In genomic region chr6:170164271-170164900, GRCh38 we compare ENCODE assay signal across 18 cellular contexts.
DNase-seq lines count a peak whose midpoint lies in the region; ATAC-seq, FAIRE-seq and TF ChIP-seq lines count a peak whose summit lies in the region.
"Had no signal": no experiment of that assay in that cellular context is flagged by ENCODE, and none has a peak within 500 bp of the region (broad histone marks: within the 10 kb centered on the region; RNA-seq: fewer than 3 reads in every experiment).

No MANE protein-coding gene starts in this region.

- peaks cover 4% of the 10 kb centered on the region for H3K9me3 Mint-ChIP-seq in natural killer cell treated with Interleukin-12 subunit alpha and Interleukin-12 subunit beta and Interleukin-15 and Interleukin-18, amount 100 ng/mL, for 72 hours
- H3K9me3 Mint-ChIP-seq in natural killer cell: no peaks in the 10 kb centered on the region

- H3K36me3 Mint-ChIP-seq in natural killer cell treated with Interleukin-12 subunit alpha and Interleukin-12 subunit beta and Interleukin-15 and Interleukin-18, amount 100 ng/mL, for 72 hours: no peaks in the 10 kb centered on the region
- no peaks in the 10 kb centered on the region for H3K36me3 Mint-ChIP-seq in natural killer cell

- H3K36me3 ChIP-seq in left lung (no peaks in the 10 kb centered on the region), osteoblast (ENCODE audit: insufficient read depth, low read length) (no peaks in the 10 kb centered on the region)
- H3K36me3 ChIP-seq: MG63 had no signal

- intact Hi-C loops in natural killer cell (cut with micrococcal nuclease): no loop called here
- intact Hi-C loops in left lung (cut with DNase I): no loop called here

- H3K27ac Mint-ChIP-seq in natural killer cell treated with Interleukin-12 subunit alpha and Interleukin-12 subunit beta and Interleukin-15 and Interleukin-18, amount 100 ng/mL, for 72 hours: peak overlapping the region in 1 of 2 donors; percentile 26
- H3K27ac Mint-ChIP-seq in natural killer cell: no peak overlapping the region

- peak; percentile 13 for FAIRE-seq in urothelium cell line (lab: Jason Lieb, UNC)
- FAIRE-seq: A549, GM12878 had no signal

- H3K4me1 ChIP-seq in left lung (no peaks in the 10 kb centered on the region), osteoblast (ENCODE audit: insufficient read depth, low read length) (no peaks in the 10 kb centered on the region)
- H3K4me1 ChIP-seq: A549 had no signal

- H3K4me1 Mint-ChIP-seq in natural killer cell treated with Interleukin-12 subunit alpha and Interleukin-12 subunit beta and Interleukin-15 and Interleukin-18, amount 100 ng/mL, for 72 hours (ENCODE audit: low read depth in 2 of 2): peaks cover 12 to 15% of the 10 kb centered on the region in 2 donors
- peaks cover 13 to 20% of the 10 kb centered on the region in 2 donors for H3K4me1 Mint-ChIP-seq in natural killer cell

- no peaks in the 10 kb centered on the region for H4K20me1 ChIP-seq in osteoblast (ENCODE audit: insufficient read depth, low read length)

- H3K4me3 Mint-ChIP-seq in natural killer cell treated with Interleukin-12 subunit alpha and Interleukin-12 subunit beta and Interleukin-15 and Interleukin-18, amount 100 ng/mL, for 72 hours: no peak overlapping the region
- H3K4me3 Mint-ChIP-seq in natural killer cell: no peak overlapping the region

- H3K27ac ChIP-seq in left lung (no peak overlapping the region), osteoblast (ENCODE audit: low read depth, low read length) (no peak overlapping the region)
- H3K27ac ChIP-seq: A549, C4-2B had no signal

- no peak overlapping the region for H3K4me2 ChIP-seq in osteoblast (ENCODE audit: insufficient read depth, low read length)
- H3K4me2 ChIP-seq: A549 had no signal

- ATAC-seq in natural killer cell treated with Interleukin-12 subunit alpha and Interleukin-12 subunit beta and Interleukin-15 and Interleukin-18, amount 100 ng/mL, for 72 hours: peak in 1 of 2 donors; percentile 25
- ATAC-seq in natural killer cell (no peak), left lung (no peak)
- no peak for ATAC-seq in activated CD4-positive, CD25-positive, alpha-beta regulatory T cell treated with anti-CD3 and anti-CD28 coated beads, Interleukin-2, amount 50 U/mL, for 24 hours
- ATAC-seq: GM12878 had no signal

- H2AFZ ChIP-seq in osteoblast (ENCODE audit: low read length): no peak overlapping the region

- H3K4me3 ChIP-seq in left lung: no peak overlapping the region
- no peak overlapping the region for H3K4me3 ChIP-seq in osteoblast (ENCODE audit: insufficient read depth, low read length)
- H3K4me3 ChIP-seq: A549, GM12878, MG63 had no signal

- no peaks in the 10 kb centered on the region for H3K9me3 ChIP-seq in left lung
- no peaks in the 10 kb centered on the region for H3K9me3 ChIP-seq in osteoblast (ENCODE audit: low read depth, low read length)
- H3K9me3 ChIP-seq: A549, MG63 had no signal

- TF ChIP-seq CTCF in natural killer cell (IDR thresholded peaks at IDR 0.05) (no peak), left lung (IDR thresholded peaks at IDR 0.05) (no peak), osteoblast (IDR thresholded peaks at IDR 0.05; ENCODE audit: extremely low read depth, low read depth, low read length) (no peak)

- peaks cover 0 to 13% of the 10 kb centered on the region in 2 donors for H3K27me3 Mint-ChIP-seq in natural killer cell treated with Interleukin-12 subunit alpha and Interleukin-12 subunit beta and Interleukin-15 and Interleukin-18, amount 100 ng/mL, for 72 hours
- H3K27me3 Mint-ChIP-seq in natural killer cell (ENCODE audit: low read depth in 2 of 2): peaks cover 10 to 11% of the 10 kb centered on the region in 2 donors

- no peaks in the 10 kb centered on the region for H3K79me2 ChIP-seq in osteoblast (ENCODE audit: insufficient read depth, low read length)

- H3K27me3 ChIP-seq in left lung (no peaks in the 10 kb centered on the region), osteoblast (ENCODE audit: insufficient read depth, low read length) (no peaks in the 10 kb centered on the region)
- H3K27me3 ChIP-seq: MG63 had no signal

- DNase-seq in natural killer cell treated with Interleukin-12 subunit alpha and Interleukin-12 subunit beta and Interleukin-15 and Interleukin-18, amount 100 ng/mL, for 72 hours (ENCODE audit: low spot score): peak; percentile 49
- DNase-seq in natural killer cell (no peak), left lung (peak; percentile 19 to 51), osteoblast (ENCODE audit: insufficient read length, low spot score, missing footprints) (peak; percentile 65), urothelium cell line (ENCODE audit: low spot score) (no peak), middle frontal gyrus (ENCODE audit: extremely low spot score, low spot score) (no peak), RKO (ENCODE audit: low spot score) (no peak)
- DNase-seq: DMS 273 treated with DMSO at 0.1 percent for 48 hours, GDM1, GOT3, NCI-H1092, NCI-H2081, NCI-H510A treated with DMSO at 0.1 percent for 48 hours had no signal

Comparison
In these comparisons a context has a peak if more than half of its experiments do, and no peak if none do; other contexts are left out.
1. DNase-seq: peak in natural killer cell treated with Interleukin-12 subunit alpha and Interleukin-12 subunit beta and Interleukin-15 and Interleukin-18, amount 100 ng/mL, for 72 hours (single experiment), left lung (2 of 2) and osteoblast (single experiment); none in natural killer cell (single experiment), urothelium cell line (single experiment), middle frontal gyrus (single experiment) and RKO (single experiment).